ENCODE assay signal across 21 cellular contexts in genomic region chr15:78772738-78773137, GRCh38. TPM values are rescaled to one million over a fixed set of nuclear protein-coding genes. Genes with fewer than 3 reads are reported as not detected.
DNase-seq lines count a peak whose midpoint lies in the region; ATAC-seq and TF ChIP-seq lines count a peak whose summit lies in the region.
"Had no signal": no experiment of that assay in that cellular context is flagged by ENCODE, and none has a peak within 500 bp of the region (broad histone marks: within the 10 kb centered on the region; RNA-seq: fewer than 3 reads in every experiment).

No MANE protein-coding gene starts in this region.

- no peak overlapping the region for H4K91ac ChIP-seq in H9 (ENCODE audit: insufficient read length, low read depth, low read length)

- peak; percentile 14 for DNase-seq in left ventricle myocardium superior
- DNase-seq in cardiac septum (ENCODE audit: low spot score), result no peak
- no peak for DNase-seq in endothelial cell (ENCODE audit: low spot score)
- DNase-seq in stimulated activated effector memory CD8-positive, alpha-beta T cell treated with anti-CD3 and anti-CD28 coated beads, Interleukin-12 subunit alpha, Interleukin-12 subunit beta, amount 100 ng/mL, for 72 hours (ENCODE audit: low spot score in 2 of 2), result no peak
- no peak for DNase-seq in NCI-H446 treated with DMSO at 0.1 percent for 48 hours (lab: John Stamatoyannopoulos, UW)
- no peak for DNase-seq in H9
- DNase-seq in ACHN, result no peak
- DNase-seq: CD4-positive, alpha-beta T cell; CD8-positive, alpha-beta memory T cell; DMS 273 treated with DMSO at 0.1 percent for 48 hours; DMS79; EL; GDM1; GM23248; H7 had no signal

- no peaks in the 10 kb centered on the region for H3K27me3 ChIP-seq in H9 (ENCODE audit: insufficient read depth, low read length)
- H3K27me3 ChIP-seq: BLaER1 had no signal

- no peak for ATAC-seq in left ventricle myocardium superior
- ATAC-seq in activated T-helper 17 cell treated with anti-CD3 and anti-CD28 coated beads, Interleukin-2, amount 50 U/mL, for 72 hours (replicated peaks), result no peak
- no peak for ATAC-seq in stimulated activated effector memory CD8-positive, alpha-beta T cell treated with anti-CD3 and anti-CD28 coated beads, Interleukin-12 subunit alpha, Interleukin-12 subunit beta, amount 100 ng/mL, for 72 hours
- ATAC-seq: GM12878, HCT116 had no signal

- H3K23me2 ChIP-seq in H9 (ENCODE audit: insufficient read length, low read depth, low read length, poor library complexity, severe bottlenecking), result no peaks in the 10 kb centered on the region

- H2BK20ac ChIP-seq in H9 (ENCODE audit: low read depth, low read length, poor library complexity, severe bottlenecking), result no peak overlapping the region

- no peak overlapping the region for H2BK15ac ChIP-seq in H9 (ENCODE audit: low read depth, low read length)

- no peak overlapping the region for H2BK5ac ChIP-seq in H9 (ENCODE audit: insufficient read length, low read length)

- H2BK120ac ChIP-seq in H9 (ENCODE audit: low read depth, low read length, poor library complexity, severe bottlenecking), result no peak overlapping the region

- no peak overlapping the region for H3K14ac ChIP-seq in H9 (ENCODE audit: insufficient read depth, low read length)

- H3K79me1 ChIP-seq in H9 (ENCODE audit: insufficient read depth, low read depth, low read length, poor library complexity, severe bottlenecking), result no peaks in the 10 kb centered on the region

- no peak for TF ChIP-seq CTCF in endothelial cell (IDR thresholded peaks at IDR 0.05; ENCODE audit: unreplicated experiment)
- TF ChIP-seq CTCF in H9 (conservative IDR thresholded peaks at IDR 0.05), result no peak

- no peaks in the 10 kb centered on the region for H3K79me2 ChIP-seq in H9 (ENCODE audit: insufficient read depth, low read length)

- H3K9ac ChIP-seq in H9 (ENCODE audit: extremely low read depth, insufficient read length, low read length), result no peak overlapping the region
- H3K9ac ChIP-seq: BLaER1, GM23248 had no signal

- H2BK12ac ChIP-seq in H9 (ENCODE audit: insufficient read length, low read depth, low read length), result no peak overlapping the region

- H3K27me3 Mint-ChIP-seq in activated T-helper 17 cell treated with anti-CD3 and anti-CD28 coated beads, Interleukin-2, amount 50 U/mL, for 72 hours, result no peaks in the 10 kb centered on the region
- H3K27me3 Mint-ChIP-seq in endothelial cell (ENCODE audit: unreplicated experiment) (peaks cover 9% of the 10 kb centered on the region), H9 (ENCODE audit: low read depth) (peaks cover 1% of the 10 kb centered on the region; the same call in 1 of the 2 replicates)
- H3K27me3 Mint-ChIP-seq: B cell; CD4-positive, alpha-beta T cell had no signal

- intact Hi-C loops in left ventricle myocardium superior (cut with micrococcal nuclease), result no loop called here
- intact Hi-C loops in cardiac septum (cut with DNase I), result no loop called here

- H3K27ac Mint-ChIP-seq in activated T-helper 17 cell treated with anti-CD3 and anti-CD28 coated beads, Interleukin-2, amount 50 U/mL, for 72 hours, result peak overlapping the region; percentile 67
- H3K27ac Mint-ChIP-seq in endothelial cell (ENCODE audit: unreplicated experiment), result no peak overlapping the region
- peak overlapping the region; percentile 21 for H3K27ac Mint-ChIP-seq in stimulated activated effector memory CD8-positive, alpha-beta T cell treated with anti-CD3 and anti-CD28 coated beads, Interleukin-12 subunit alpha, Interleukin-12 subunit beta, amount 100 ng/mL, for 72 hours
- H3K27ac Mint-ChIP-seq in H9, result no peak overlapping the region
- H3K27ac Mint-ChIP-seq: B cell; CD4-positive, alpha-beta T cell had no signal

- H3K56ac ChIP-seq in H9 (ENCODE audit: insufficient read length, low read depth, low read length), result no peak overlapping the region

- no peak overlapping the region for H4K5ac ChIP-seq in H9 (ENCODE audit: insufficient read length, low read depth, low read length)

- H3K27ac ChIP-seq in H9 (ENCODE audit: insufficient read length, low read depth, low read length), result no peak overlapping the region
- H3K27ac ChIP-seq: BLaER1, C4-2B, GM23248 had no signal

- H3K18ac ChIP-seq in H9 (ENCODE audit: insufficient read length, low read depth, low read length), result no peak overlapping the region

- H3K36me3 Mint-ChIP-seq in activated T-helper 17 cell treated with anti-CD3 and anti-CD28 coated beads, Interleukin-2, amount 50 U/mL, for 72 hours (ENCODE audit: low read depth), result no peaks in the 10 kb centered on the region
- peaks cover 8% of the 10 kb centered on the region for H3K36me3 Mint-ChIP-seq in endothelial cell (ENCODE audit: low read depth, unreplicated experiment)
- H3K36me3 Mint-ChIP-seq in stimulated activated effector memory CD8-positive, alpha-beta T cell treated with anti-CD3 and anti-CD28 coated beads, Interleukin-12 subunit alpha, Interleukin-12 subunit beta, amount 100 ng/mL, for 72 hours, result no peaks in the 10 kb centered on the region
- H3K36me3 Mint-ChIP-seq in H9 (ENCODE audit: insufficient read depth in 1 of 3, low read depth in 3 of 3), result peaks cover 0 to 7% (median 4%) of the 10 kb centered on the region in 3 experiments; a peak in 5 of 7 replicates
- H3K36me3 Mint-ChIP-seq: CD8-positive, alpha-beta memory T cell had no signal

- H4K8ac ChIP-seq in H9 (replicated peaks; ENCODE audit: insufficient read length, low read depth, low read length), result no peak overlapping the region

- no peaks in the 10 kb centered on the region for H4K20me1 ChIP-seq in H9 (ENCODE audit: control insufficient read depth, insufficient read depth, insufficient read length)
- H4K20me1 ChIP-seq: BLaER1 had no signal

- H3K9me3 Mint-ChIP-seq in activated T-helper 17 cell treated with anti-CD3 and anti-CD28 coated beads, Interleukin-2, amount 50 U/mL, for 72 hours, result no peaks in the 10 kb centered on the region
- H3K9me3 Mint-ChIP-seq in endothelial cell (ENCODE audit: unreplicated experiment), result no peaks in the 10 kb centered on the region
- H3K9me3 Mint-ChIP-seq in stimulated activated effector memory CD8-positive, alpha-beta T cell treated with anti-CD3 and anti-CD28 coated beads, Interleukin-12 subunit alpha, Interleukin-12 subunit beta, amount 100 ng/mL, for 72 hours, result no peaks in the 10 kb centered on the region
- no peaks in the 10 kb centered on the region for H3K9me3 Mint-ChIP-seq in H9
- H3K9me3 Mint-ChIP-seq: CD4-positive, alpha-beta T cell; CD8-positive, alpha-beta memory T cell had no signal

- H3K4me1 ChIP-seq in H9 (ENCODE audit: insufficient read depth, low read length), result peaks cover 4% of the 10 kb centered on the region; the same call in 1 of the 2 replicates

- WGBS in H9 (ENCODE audit: extremely low coverage, insufficient read length, low lambda C conversion rate), result no CpG with 5 or more reads among the region's 11 CpGs

- no peak overlapping the region for H2AFZ ChIP-seq in H9 (ENCODE audit: low read length)
- H2AFZ ChIP-seq: GM23248 had no signal

- no peaks in the 10 kb centered on the region for H3K4me1 Mint-ChIP-seq in activated T-helper 17 cell treated with anti-CD3 and anti-CD28 coated beads, Interleukin-2, amount 50 U/mL, for 72 hours
- H3K4me1 Mint-ChIP-seq in endothelial cell (ENCODE audit: unreplicated experiment) (no peaks in the 10 kb centered on the region), H9 (peaks cover 10 to 14% of the 10 kb centered on the region in 2 experiments)
- H3K4me1 Mint-ChIP-seq in stimulated activated effector memory CD8-positive, alpha-beta T cell treated with anti-CD3 and anti-CD28 coated beads, Interleukin-12 subunit alpha, Interleukin-12 subunit beta, amount 100 ng/mL, for 72 hours, result peaks cover 7% of the 10 kb centered on the region
- H3K4me1 Mint-ChIP-seq: B cell; CD8-positive, alpha-beta memory T cell had no signal

- H3K4me2 ChIP-seq in H9 (ENCODE audit: insufficient read depth, insufficient read length, low read length), result no peak overlapping the region
- H3K4me2 ChIP-seq: BLaER1 had no signal

- H3K4me3 Mint-ChIP-seq in activated T-helper 17 cell treated with anti-CD3 and anti-CD28 coated beads, Interleukin-2, amount 50 U/mL, for 72 hours, result no peak overlapping the region
- H3K4me3 Mint-ChIP-seq in endothelial cell (ENCODE audit: unreplicated experiment) (peak overlapping the region; percentile 73), H9 (no peak overlapping the region)
- H3K4me3 Mint-ChIP-seq in stimulated activated effector memory CD8-positive, alpha-beta T cell treated with anti-CD3 and anti-CD28 coated beads, Interleukin-12 subunit alpha, Interleukin-12 subunit beta, amount 100 ng/mL, for 72 hours, result no peak overlapping the region
- H3K4me3 Mint-ChIP-seq: B cell; CD4-positive, alpha-beta T cell; CD8-positive, alpha-beta memory T cell had no signal

- no peak overlapping the region for H2AK5ac ChIP-seq in H9 (ENCODE audit: insufficient read length, low read length)

- no peaks in the 10 kb centered on the region for H3K9me3 ChIP-seq in H9 (ENCODE audit: control insufficient read depth, low read depth, low read length)
- H3K9me3 ChIP-seq: BLaER1 had no signal

- H3K23ac ChIP-seq in H9 (ENCODE audit: insufficient read length, low read depth, low read length), result no peak overlapping the region

- in situ Hi-C loops in ACHN (cut with HindIII; ENCODE audit: low pct_ligation_motif_present, low pct_unique_long_range_greater_than_20kb, low sequenced_read_pairs), result no loop called here

- H3T11ph ChIP-seq in H9 (ENCODE audit: low read length), result no peak overlapping the region

- no peak overlapping the region for H3K4ac ChIP-seq in H9 (ENCODE audit: low read depth, low read length)

RNA-seq across cellular contexts. Expression of gene ADAMTS7, which starts 38.5 kb away (rescaled TPM):
- total RNA-seq in left ventricle myocardium superior (37.9 TPM), cardiac septum (17.8 TPM), endothelial cell (ENCODE audit: unreplicated experiment) (55.1 TPM), H9 (2021) (23.1 and 25.0 TPM in 2 replicates)
- 1 to 10 TPM; 1.2 to 4.4 TPM for total RNA-seq in activated T-helper 17 cell treated with anti-CD3 and anti-CD28 coated beads, Interleukin-2, amount 50 U/mL, for 72 hours

Comparison
In these comparisons a context has a peak if more than half of its experiments do, and no peak if none do; other contexts are left out.
1. H3K27ac Mint-ChIP-seq: peak in activated T-helper 17 cell treated with anti-CD3 and anti-CD28 coated beads, Interleukin-2, amount 50 U/mL, for 72 hours (single experiment) and stimulated activated effector memory CD8-positive, alpha-beta T cell treated with anti-CD3 and anti-CD28 coated beads, Interleukin-12 subunit alpha, Interleukin-12 subunit beta, amount 100 ng/mL, for 72 hours (single experiment); none in endothelial cell (single experiment) and H9 (0 of 3).